In genomic region chr1:23567629-23567995, GRCh38 we compare ENCODE assay signal across 8 cellular contexts. TPM values are rescaled to one million over a fixed set of nuclear protein-coding genes. Genes with fewer than 3 reads are reported as not detected.
DNase-seq lines count a peak whose midpoint lies in the region; ATAC-seq, FAIRE-seq and TF ChIP-seq lines count a peak whose summit lies in the region.

No MANE protein-coding gene starts in this region.

- no peak for FAIRE-seq in keratinocyte (lab: Jason Lieb, UNC)

- H3K9me3 Mint-ChIP-seq in stimulated activated memory B cell treated with anti-CD40 and anti-IgM and Interleukin-4, amounts not matched to agents 10 μg/mL and 1 μg/mL and 100 μg/mL, for 72 hours: no peaks in the 10 kb centered on the region

- no peaks in the 10 kb centered on the region for H3K9me1 ChIP-seq in keratinocyte (ENCODE audit: control insufficient read depth, extremely low read depth, insufficient read depth, low read length)

- no peaks in the 10 kb centered on the region for H3K27me3 Mint-ChIP-seq in stimulated activated memory B cell treated with anti-CD40 and anti-IgM and Interleukin-4, amounts not matched to agents 10 μg/mL and 1 μg/mL and 100 μg/mL, for 72 hours

- H3K36me3 ChIP-seq in H7 (replicated peaks; ENCODE audit: control insufficient read depth, insufficient read depth, low read length) (no peaks in the 10 kb centered on the region), ascending aorta (no peaks in the 10 kb centered on the region), keratinocyte (ENCODE audit: control insufficient read depth in 2 of 2, extremely low read depth in 1 of 2, insufficient read depth in 2 of 2, low read length in 2 of 2) (no peaks in the 10 kb centered on the region)

- H3K27ac Mint-ChIP-seq in stimulated activated memory B cell treated with anti-CD40 and anti-IgM and Interleukin-4, amounts not matched to agents 10 μg/mL and 1 μg/mL and 100 μg/mL, for 72 hours: peak overlapping the region; percentile 99

- TF ChIP-seq CTCF in ascending aorta (IDR thresholded peaks at IDR 0.05) (no peak), keratinocyte (optimal IDR thresholded peaks at IDR 0.05 in 1 of 3, IDR thresholded peaks at IDR 0.05 in 1 of 3, conservative IDR thresholded peaks at IDR 0.05 in 1 of 3; ENCODE audit: extremely low read depth in 1 of 3, insufficient read depth in 2 of 3, low read length in 3 of 3) (no peak), GM20000 (IDR thresholded peaks at IDR 0.05; ENCODE audit: extremely low read depth, missing control alignments) (no peak)

- peak overlapping the region; percentile 8 for H3K4me2 ChIP-seq in keratinocyte (ENCODE audit: control insufficient read depth, extremely low read depth, insufficient read depth, low read depth, low read length)

- H3K9ac ChIP-seq in keratinocyte (ENCODE audit: control insufficient read depth, extremely low read depth, insufficient read depth, low read length): no peak overlapping the region

- H3K4me1 ChIP-seq in ascending aorta: peaks cover 10 to 47% of the 10 kb centered on the region in 2 donors
- H3K4me1 ChIP-seq in keratinocyte (ENCODE audit: control insufficient read depth, extremely low read depth, insufficient read depth, low read length): no peaks in the 10 kb centered on the region

- intact Hi-C loops in ascending aorta (cut with DNase I): loop anchor here (10.0 kb wide), 2 partner anchors 447 to 1663 kb away; no protein-coding TSS in a partner anchor

- no peaks in the 10 kb centered on the region for H3K36me3 Mint-ChIP-seq in stimulated activated memory B cell treated with anti-CD40 and anti-IgM and Interleukin-4, amounts not matched to agents 10 μg/mL and 1 μg/mL and 100 μg/mL, for 72 hours

- peak; percentile 53 for ATAC-seq in stimulated activated memory B cell treated with anti-CD40 and anti-IgM and Interleukin-4, amounts not matched to agents 10 μg/mL and 1 μg/mL and 100 μg/mL, for 72 hours
- ATAC-seq in GM19452 (IDR thresholded peaks at IDR 0.05; ENCODE audit: unreplicated experiment): no peak

- H3K4me3 Mint-ChIP-seq in stimulated activated memory B cell treated with anti-CD40 and anti-IgM and Interleukin-4, amounts not matched to agents 10 μg/mL and 1 μg/mL and 100 μg/mL, for 72 hours: peak overlapping the region; percentile 43

- no peaks in the 10 kb centered on the region for H3K79me2 ChIP-seq in keratinocyte (ENCODE audit: control insufficient read depth, insufficient read depth, low read length)

- peak overlapping the region; percentile 66 for H3K4me3 ChIP-seq in H7 (ENCODE audit: insufficient read depth, low read depth, low read length)
- H3K4me3 ChIP-seq in ascending aorta: peak overlapping the region; percentile 67 to 78
- H3K4me3 ChIP-seq in keratinocyte (ENCODE audit: control insufficient read depth in 2 of 3, extremely low read depth in 1 of 3, insufficient read depth in 2 of 3, low read depth in 1 of 3, low read length in 3 of 3): peak overlapping the region in 1 of 3 experiments; percentile 51

- H3K27me3 ChIP-seq in H7 (ENCODE audit: control insufficient read depth, insufficient read depth, low read length): peaks cover 14% of the 10 kb centered on the region
- no peaks in the 10 kb centered on the region for H3K27me3 ChIP-seq in ascending aorta
- peaks cover 13% of the 10 kb centered on the region for H3K27me3 ChIP-seq in keratinocyte (ENCODE audit: control insufficient read depth, extremely low read depth, insufficient read depth, low read length)

- H3K9me3 ChIP-seq in ascending aorta (no peaks in the 10 kb centered on the region), keratinocyte (ENCODE audit: control insufficient read depth, low read depth, low read length) (no peaks in the 10 kb centered on the region)

- H4K20me1 ChIP-seq in keratinocyte (ENCODE audit: control insufficient read depth, extremely low read depth, insufficient read depth, low read length): no peaks in the 10 kb centered on the region

- H3K27ac ChIP-seq in ascending aorta (peak overlapping the region; percentile 89 to 92), keratinocyte (ENCODE audit: control insufficient read depth, insufficient read depth, low read length) (no peak overlapping the region)

- dilution Hi-C loops in keratinocyte (cut with MboI; ENCODE audit: extremely low pct_ligation_motif_present, low sequenced_read_pairs): no loop called here

- H2AFZ ChIP-seq in keratinocyte (ENCODE audit: control insufficient read depth, low read length): no peak overlapping the region

- DNase-seq in H7 (no peak), ascending aorta (ENCODE audit: low spot score in 2 of 2) (no peak), keratinocyte (ENCODE audit: low read depth, low spot score) (no peak), GM20000 (ENCODE audit: low spot score) (no peak), RPMI8226 (no peak)
- DNase-seq in activated CD8-positive, alpha-beta memory T cell treated with anti-CD3 and anti-CD28 coated beads for 24 hours: no peak

- peaks cover 54% of the 10 kb centered on the region for H3K4me1 Mint-ChIP-seq in stimulated activated memory B cell treated with anti-CD40 and anti-IgM and Interleukin-4, amounts not matched to agents 10 μg/mL and 1 μg/mL and 100 μg/mL, for 72 hours

RNA-seq across cellular contexts. Expression of gene ID3, which starts 8.3 kb away (rescaled TPM):
- 149 and 160 TPM in 2 replicates for total RNA-seq in H7 (2014; rRNA removed; shearing (Covaris generic))
- total RNA-seq in ascending aorta: 1,094 TPM
- 12.7 to 62.4 TPM (median 38.0 TPM) in 3 replicates for polyA plus RNA-seq in keratinocyte
- polyA plus RNA-seq in keratinocyte (2011; ENCODE audit: low read depth): 81.8 TPM
- polyA plus RNA-seq in keratinocyte (2011; cell fraction: cytosol; rRNA removed): 40.0 and 63.5 TPM in 2 replicates
- polyA plus RNA-seq in keratinocyte (2011; cell fraction: nucleus; rRNA removed): 90.9 and 100.0 TPM in 2 replicates
- polyA plus RNA-seq in keratinocyte (2012; ENCODE audit: low replicate concordance): 15.2 and 117 TPM in 2 replicates
- 16.4 to 32.4 TPM (median 23.3 TPM) in 3 replicates for polyA minus RNA-seq in keratinocyte
- 81.9 TPM for polyA minus RNA-seq in keratinocyte (2011; cell fraction: cytosol; rRNA and poly(A)+ RNA removed)
- 41.0 and 43.1 TPM in 2 replicates for polyA minus RNA-seq in keratinocyte (2011; cell fraction: nucleus; rRNA and poly(A)+ RNA removed)

RNA-seq across cellular contexts. Expression of gene E2F2, which starts 36.6 kb away (rescaled TPM):
- total RNA-seq in H7 (2014; rRNA removed; shearing (Covaris generic)): 7.8 and 9.9 TPM in 2 replicates
- total RNA-seq in ascending aorta: not detected
- polyA plus RNA-seq in keratinocyte: 0.05 to 0.12 TPM (median 0.06 TPM) in 3 replicates
- 0.10 TPM for polyA plus RNA-seq in keratinocyte (2011; ENCODE audit: low read depth)
- polyA plus RNA-seq in keratinocyte (2011; cell fraction: cytosol; rRNA removed): 0.03 and 0.06 TPM in 2 replicates
- 0.13 TPM in 2 replicates for polyA plus RNA-seq in keratinocyte (2011; cell fraction: nucleus; rRNA removed)
- polyA plus RNA-seq in keratinocyte (2012; ENCODE audit: low replicate concordance): 0.20 and 0.23 TPM in 2 replicates
- polyA minus RNA-seq in keratinocyte: 0.10 to 1.4 TPM (median 0.20 TPM) in 3 replicates
- polyA minus RNA-seq in keratinocyte (2011; cell fraction: cytosol; rRNA and poly(A)+ RNA removed): 0.77 TPM
- 0.11 and 0.16 TPM in 2 replicates for polyA minus RNA-seq in keratinocyte (2011; cell fraction: nucleus; rRNA and poly(A)+ RNA removed)
